In the genomic region with DNA sequence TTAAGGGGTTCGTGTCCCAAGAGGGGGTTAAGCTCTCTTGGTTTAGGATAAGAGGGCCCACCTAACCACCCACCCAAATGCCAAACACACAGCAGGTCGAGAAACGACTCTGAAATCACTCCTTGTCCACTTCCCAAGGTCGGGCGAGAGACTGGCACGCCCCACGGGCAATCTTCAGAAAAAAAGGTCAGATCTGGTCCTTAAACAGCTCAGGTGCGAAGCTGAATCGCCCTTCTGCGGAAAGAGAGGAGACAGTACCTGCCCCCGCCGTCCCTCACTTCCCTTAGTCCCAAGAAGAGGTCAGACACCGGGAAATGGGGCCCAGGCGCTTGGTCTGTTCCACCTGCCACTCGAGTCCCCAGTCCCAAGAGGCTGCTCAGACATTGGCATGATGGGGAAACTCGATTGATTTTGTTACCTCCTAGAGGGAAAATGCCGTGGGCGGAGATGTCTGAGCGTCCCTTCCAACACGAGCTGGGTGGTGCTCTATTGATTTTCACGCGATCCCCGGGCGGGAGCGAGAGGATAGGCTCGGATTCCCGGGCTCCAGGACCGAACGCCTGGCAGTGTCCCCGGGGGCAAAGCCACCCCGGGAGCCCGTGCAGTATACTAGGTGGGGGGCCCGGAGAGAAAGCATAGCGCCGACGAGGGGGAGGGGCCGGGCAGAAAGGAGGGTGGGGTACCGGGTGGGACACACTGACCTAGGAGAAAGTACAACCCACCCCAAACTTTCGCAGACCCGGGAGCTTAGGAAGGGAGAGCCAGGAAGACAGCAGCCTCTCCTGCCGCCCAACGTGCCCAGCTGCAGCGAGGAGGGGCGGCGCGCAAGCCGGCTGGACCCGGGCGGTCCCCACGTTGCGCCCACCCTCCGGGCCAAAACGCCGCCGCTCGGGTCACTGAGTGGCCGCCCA, we compare ENCODE assay signal across 9 cellular contexts. TPM values are rescaled to one million over a fixed set of nuclear protein-coding genes. Genes with fewer than 3 reads are reported as not detected.
A peak's percentile ranks its signal among the peaks of the same experiment; 100 is the strongest.
DNase-seq lines count a peak whose midpoint lies in the region; ATAC-seq and TF ChIP-seq lines count a peak whose summit lies in the region.
"Had no signal": no experiment of that assay in that cellular context is flagged by ENCODE, and none has a peak within 500 bp of the region (broad histone marks: within the 10 kb centered on the region; RNA-seq: fewer than 3 reads in every experiment).

No MANE protein-coding gene starts in this region.

- POLR2A ChIA-PET in activated CD4-positive, alpha-beta T cell treated with anti-CD3 and anti-CD28 coated beads for 36 hours (lab: Charles Lee): no interaction called here

- no peaks in the 10 kb centered on the region for H3K27me3 ChIP-seq in testis

- H3K9me3 ChIP-seq in testis: no peaks in the 10 kb centered on the region

- peak; percentile 12 for DNase-seq in activated CD4-positive, alpha-beta T cell treated with anti-CD3 and anti-CD28 coated beads for 36 hours
- DNase-seq in activated CD4-positive, alpha-beta T cell treated with anti-CD3 and anti-CD28 coated beads for 4 hours: no peak
- DNase-seq in NCI-H2171 (lab: John Stamatoyannopoulos, UW): peak; percentile 5
- DNase-seq in T47D (ENCODE audit: low read depth in 1 of 2, low spot score in 1 of 2): peak; percentile 4 to 42
- peak; percentile 34 to 41 for DNase-seq in left colon
- DNase-seq in testis: peak; percentile 62
- no peak for DNase-seq in amniotic stem cell (lab: John Stamatoyannopoulos, UW)

- peaks cover 12% of the 10 kb centered on the region for H3K4me1 Mint-ChIP-seq in activated CD4-positive, alpha-beta T cell treated with anti-CD3 and anti-CD28 coated beads for 36 hours

- no peaks in the 10 kb centered on the region for H3K36me3 ChIP-seq in testis (ENCODE audit: low read depth, missing control alignments)

- intact Hi-C loops in activated CD4-positive, alpha-beta T cell treated with anti-CD3 and anti-CD28 coated beads for 36 hours (cut with DNase I, micrococcal nuclease): loop anchor here (1.0 to 10.0 kb wide), 6 partner anchors 115 to 957 kb away; no protein-coding TSS in a partner anchor
- intact Hi-C loops in left colon (cut with DNase I, micrococcal nuclease) (loop anchor here in 1 of 2 donors (2.0 kb wide), 1 partner anchor 657 kb away; no protein-coding TSS in a partner anchor), testis (cut with DNase I; ENCODE audit: low total_unique reads) (loop anchor here (10.0 kb wide), 1 partner anchor 657 kb away; no protein-coding TSS in a partner anchor)

- H3K9me3 Mint-ChIP-seq in activated CD4-positive, alpha-beta T cell treated with anti-CD3 and anti-CD28 coated beads for 36 hours (ENCODE audit: low read depth): no peaks in the 10 kb centered on the region
- H3K9me3 Mint-ChIP-seq: activated naive CD4-positive, alpha-beta T cell treated with anti-CD3 and anti-CD28 coated beads, Interleukin-2, amount 50 U/mL, for 72 hours had no signal

- WGBS in testis, 2 donors: 0 to 1% methylated on average over 38 of the region's 57 CpGs

- TF ChIP-seq CTCF in testis (IDR thresholded peaks at IDR 0.05): no peak

- H3K27me3 Mint-ChIP-seq in activated CD4-positive, alpha-beta T cell treated with anti-CD3 and anti-CD28 coated beads for 36 hours: peaks cover 55% of the 10 kb centered on the region

- no peak for TF ChIP-seq POLR2A in testis (IDR thresholded peaks at IDR 0.05)

- H3K27ac Mint-ChIP-seq in activated CD4-positive, alpha-beta T cell treated with anti-CD3 and anti-CD28 coated beads for 36 hours: no peak overlapping the region
- H3K27ac Mint-ChIP-seq: activated naive CD4-positive, alpha-beta T cell treated with anti-CD3 and anti-CD28 coated beads, Interleukin-2, amount 50 U/mL, for 72 hours had no signal

- peak overlapping the region; percentile 48 to 69 for H3K27ac ChIP-seq in testis

- CTCF ChIA-PET in activated CD4-positive, alpha-beta T cell treated with anti-CD3 and anti-CD28 coated beads for 36 hours (lab: Charles Lee): interaction anchor here (0.6 to 2.2 kb wide), 15 partner anchors 32 to 1022 kb away, joined by 3 to 12 read pairs (median 3); no protein-coding TSS in a partner anchor

- peak overlapping the region; percentile 49 to 78 for H3K4me3 ChIP-seq in testis

- ATAC-seq in activated CD4-positive, alpha-beta T cell treated with anti-CD3 and anti-CD28 coated beads for 36 hours: no peak
- peak; percentile 30 for ATAC-seq in left colon
- no peak for ATAC-seq in HG03432 (IDR thresholded peaks at IDR 0.05; ENCODE audit: unreplicated experiment)

- no peaks in the 10 kb centered on the region for H3K4me1 ChIP-seq in testis

- in situ Hi-C loops in T47D (cut with HindIII; ENCODE audit: low pct_unique_long_range_greater_than_20kb, low sequenced_read_pairs): no loop called here

- H3K36me3 Mint-ChIP-seq in activated CD4-positive, alpha-beta T cell treated with anti-CD3 and anti-CD28 coated beads for 36 hours (ENCODE audit: low read depth): no peaks in the 10 kb centered on the region
- H3K36me3 Mint-ChIP-seq: activated naive CD4-positive, alpha-beta T cell treated with anti-CD3 and anti-CD28 coated beads, Interleukin-2, amount 50 U/mL, for 72 hours had no signal

- H3K4me3 Mint-ChIP-seq in activated CD4-positive, alpha-beta T cell treated with anti-CD3 and anti-CD28 coated beads for 36 hours: peak overlapping the region; percentile 50

RNA-seq across cellular contexts. Expression of gene SAMD5, which starts 1.1 kb away (rescaled TPM):
- total RNA-seq in activated CD4-positive, alpha-beta T cell treated with anti-CD3 and anti-CD28 coated beads for 36 hours: under 1 TPM in 1 of 2 experiments, not detected in 1; 0.18 TPM
- total RNA-seq in left colon (10 to 100 TPM in 1 of 2 donors, 1 to 10 TPM in 1; 8.1 to 13.4 TPM), testis (10 to 100 TPM; 27.2 to 27.9 TPM)
- 4.9 TPM for polyA plus RNA-seq in testis (ENCODE audit: insufficient read depth, low read depth, low replicate concordance)
- total RNA-seq: activated naive CD4-positive, alpha-beta T cell treated with anti-CD3 and anti-CD28 coated beads, Interleukin-2, amount 50 U/mL, for 72 hours had no signal

Comparison
In these comparisons a context has a peak if more than half of its experiments do, and no peak if none do; other contexts are left out.
1. DNase-seq: peak in activated CD4-positive, alpha-beta T cell treated with anti-CD3 and anti-CD28 coated beads for 36 hours (single experiment), NCI-H2171 (single experiment), T47D (2 of 2), left colon (2 of 2) and testis (single experiment); none in activated CD4-positive, alpha-beta T cell treated with anti-CD3 and anti-CD28 coated beads for 4 hours (0 of 2) and amniotic stem cell (single experiment).
2. RNA of gene SAMD5, which starts 1.1 kb away (total RNA-seq): 27.2 to 27.9 TPM in testis and 8.1 to 13.4 TPM in left colon; 0.18 TPM in activated CD4-positive, alpha-beta T cell treated with anti-CD3 and anti-CD28 coated beads for 36 hours; every median in the first group is over 4 times any median in the second.